1 cellular context compared by ENCODE assay signal in genomic region chr19:38247734-38248268, GRCh38.
A peak's percentile ranks its signal among the peaks of the same experiment; 100 is the strongest.
TF ChIP-seq lines count a peak whose summit lies in the region.

No MANE protein-coding gene starts in this region.

TF ChIP-seq in endothelial cell of umbilical vein, 7 proteins besides CTCF, POLR2A, EP300 and RAD21:
- TF ChIP-seq GATA2 (IDR thresholded peaks at IDR 0.05; ENCODE audit: insufficient read depth, insufficient read length, low read depth, low read length) (peak; percentile 13), EZH2 (IDR thresholded peaks at IDR 0.05; ENCODE audit: borderline replicate concordance, low read depth, low read length, severe bottlenecking) (no peak)
